27 cellular contexts compared by ENCODE assay signal in the genomic region with DNA sequence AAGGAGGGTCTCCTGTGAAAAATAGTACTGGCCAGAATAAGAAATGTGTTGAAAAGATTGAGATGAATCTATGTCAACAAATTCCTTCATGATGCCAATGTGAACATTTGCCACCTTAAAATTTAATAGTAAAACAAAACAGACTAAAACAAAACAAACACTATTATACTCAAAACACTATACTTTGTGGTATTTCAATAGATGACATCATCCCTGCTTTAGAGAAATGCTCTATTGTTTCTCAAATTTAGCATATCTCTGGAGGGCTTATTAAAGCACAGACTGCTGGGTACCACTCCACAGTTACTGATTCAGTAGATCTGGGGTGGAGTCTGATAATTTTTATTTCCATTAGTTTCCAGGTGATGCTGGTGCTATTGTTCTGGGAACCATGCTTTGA.
"Had no signal": no experiment of that assay in that cellular context is flagged by ENCODE, and none has a peak within 500 bp of the region (broad histone marks: within the 10 kb centered on the region; RNA-seq: fewer than 3 reads in every experiment).

No MANE protein-coding gene starts in this region.

- FAIRE-seq: endometrium, islet of Langerhans, keratinocyte had no signal

- H3K36me3 ChIP-seq: colonic mucosa, esophagus squamous epithelium, gastrocnemius medialis, heart right ventricle, left lung, lower lobe of right lung had no signal

- H3K27me3 ChIP-seq: colonic mucosa, esophagus squamous epithelium, gastrocnemius medialis, heart right ventricle, left lung had no signal

- H3K27me3 Mint-ChIP-seq: dendritic cell treated with granulocyte-macrophage colony-stimulating factor and Interleukin-4, amounts not matched to agents 40 ng/mL and 50 ng/mL, for 4 days; effector memory CD8-positive, alpha-beta T cell had no signal

- DNase-seq: colonic mucosa; cortex of kidney; effector CD8-positive, alpha-beta T cell; effector memory CD8-positive, alpha-beta T cell; endodermal cell; erythroblast; esophagus squamous epithelium; foreskin fibroblast; foreskin melanocyte; gastrocnemius medialis; glutamatergic neuron; head of caudate nucleus; heart right ventricle; hippocampal formation; left cardiac atrium; left lung; left ventricle myocardium superior; lower lobe of right lung; mesenchymal stem cell; mucosa of descending colon had no signal

- H3K9me3 ChIP-seq: colonic mucosa, esophagus squamous epithelium, gastrocnemius medialis, left lung, lower lobe of right lung, mucosa of descending colon had no signal

- H3K4me3 ChIP-seq: colonic mucosa, esophagus squamous epithelium, gastrocnemius medialis, heart right ventricle, left lung, lower lobe of right lung, mucosa of descending colon had no signal

- H3K27ac ChIP-seq: colonic mucosa, epithelial cell of prostate, esophagus squamous epithelium, gastrocnemius medialis, heart right ventricle, left lung, lower lobe of right lung had no signal

- H3K36me3 Mint-ChIP-seq: mesothelial cell of epicardium had no signal

- H3K4me1 ChIP-seq: colonic mucosa, esophagus squamous epithelium, gastrocnemius medialis, heart right ventricle, left lung, lower lobe of right lung had no signal

- H3K4me3 Mint-ChIP-seq: dendritic cell treated with granulocyte-macrophage colony-stimulating factor and Interleukin-4, amounts not matched to agents 40 ng/mL and 50 ng/mL, for 4 days; effector memory CD8-positive, alpha-beta T cell; endodermal cell; mesothelial cell of epicardium had no signal

- H3K27ac Mint-ChIP-seq: dendritic cell treated with granulocyte-macrophage colony-stimulating factor and Interleukin-4, amounts not matched to agents 40 ng/mL and 50 ng/mL, for 4 days; effector memory CD8-positive, alpha-beta T cell; endodermal cell; mesothelial cell of epicardium had no signal

- ATAC-seq: effector memory CD8-positive, alpha-beta T cell; esophagus mucosa; gastrocnemius medialis; heart right ventricle; left cardiac atrium; left lung; left ventricle myocardium superior; lower lobe of right lung; mucosa of descending colon had no signal
